ENCODE assay signal across 1 cellular context in genomic region chr6:26571592-26572296, GRCh38.
TF ChIP-seq lines count a peak whose summit lies in the region.

No MANE protein-coding gene starts in this region.

TF ChIP-seq in K562, 482 proteins besides CTCF, POLR2A, EP300 and RAD21 (continued from another document and continues in another):
- TF ChIP-seq THAP12 (CRISPR knock-in tag; IDR thresholded peaks at IDR 0.05): peak; percentile 16; the same call in 1 of the 2 replicates
- no peak for TF ChIP-seq ARID2 (IDR thresholded peaks at IDR 0.05)
- TF ChIP-seq MGA (IDR thresholded peaks at IDR 0.05): no peak; the same call in 1 of the 2 replicates
- TF ChIP-seq JUNB (CRISPR knock-in tag; conservative IDR thresholded peaks at IDR 0.05): peak; percentile 70; the same call in 1 of the 2 replicates
- peak; percentile 77 for TF ChIP-seq ZNF407 (IDR thresholded peaks at IDR 0.05; ENCODE audit: low read depth)
- peak; percentile 20; the same call in 1 of the 2 replicates for TF ChIP-seq TEAD2 (tag; IDR thresholded peaks at IDR 0.05)
- TF ChIP-seq GATAD2A (IDR thresholded peaks at IDR 0.05): peak; percentile 88
- TF ChIP-seq STAT5A (IDR thresholded peaks at IDR 0.05; ENCODE audit: borderline replicate concordance, low read length): peak; percentile 88
- TF ChIP-seq TEAD4 (IDR thresholded peaks at IDR 0.05; ENCODE audit: low read length): peak; percentile 90
- TF ChIP-seq TEAD4 (CRISPR knock-in tag; IDR thresholded peaks at IDR 0.05; ENCODE audit: borderline replicate concordance): no peak
- no peak for TF ChIP-seq U2AF2 (optimal IDR thresholded peaks at IDR 0.05; ENCODE audit: low read depth, low read length)
- peak; percentile 83 for TF ChIP-seq PRDM10 (IDR thresholded peaks at IDR 0.05; ENCODE audit: partially characterized antibody)
- TF ChIP-seq ZBTB5 (IDR thresholded peaks at IDR 0.05): peak; percentile 87
- no peak for TF ChIP-seq ZNF449 (CRISPR knock-in tag; IDR thresholded peaks at IDR 0.05)
- TF ChIP-seq HLTF (IDR thresholded peaks at IDR 0.05): peak; percentile 88
